Comparison of ENCODE assay signal across 21 cellular contexts in genomic region chr9:126829035-126829434, GRCh38. TPM values are rescaled to one million over a fixed set of nuclear protein-coding genes. Genes with fewer than 3 reads are reported as not detected.
DNase-seq lines count a peak whose midpoint lies in the region; ATAC-seq, FAIRE-seq and TF ChIP-seq lines count a peak whose summit lies in the region.
"Had no signal": no experiment of that assay in that cellular context is flagged by ENCODE, and none has a peak within 500 bp of the region (broad histone marks: within the 10 kb centered on the region; RNA-seq: fewer than 3 reads in every experiment).

No MANE protein-coding gene starts in this region.

- DNase-seq in HAP-1 (ENCODE audit: low spot score in 2 of 2) = peak; percentile 30 to 89
- DNase-seq in NCI-H526 (lab: John Stamatoyannopoulos, UW) = peak; percentile 10 to 31
- DNase-seq in fibroblast of gingiva (ENCODE audit: low read depth) = peak; percentile 8
- no peak for DNase-seq in natural killer cell
- DNase-seq in GM19239 (ENCODE audit: insufficient read length, low spot score) = no peak
- DNase-seq in midbrain (lab: John Stamatoyannopoulos, UW) = no peak
- DNase-seq: ACHN; BE2C; C1 segment of cervical spinal cord; CD4-positive, CD25-positive, alpha-beta regulatory T cell; CD8-positive, alpha-beta memory T cell; COR-L47; DMS153; DMS79; H7; KG1 had no signal

- no peak overlapping the region for H3K27ac Mint-ChIP-seq in natural killer cell
- H3K27ac Mint-ChIP-seq: CD8-positive, alpha-beta memory T cell; GM23338 had no signal

- in situ Hi-C loops in HAP-1 (cut with MboI; ENCODE audit: low sequenced_read_pairs) = no loop called here

- no peak overlapping the region for H3K4me3 ChIP-seq in HAP-1
- H3K4me3 ChIP-seq: GM23338 had no signal

- no peaks in the 10 kb centered on the region for H3K9me3 Mint-ChIP-seq in natural killer cell
- H3K9me3 Mint-ChIP-seq: CD8-positive, alpha-beta memory T cell; GM23338 had no signal

- TF ChIP-seq CTCF in natural killer cell (IDR thresholded peaks at IDR 0.05) = no peak

- H3K36me3 Mint-ChIP-seq in natural killer cell = peaks cover 17% of the 10 kb centered on the region

- no peak for ATAC-seq in natural killer cell
- ATAC-seq: GM23338, HepG2 had no signal

- H3K27me3 ChIP-seq in HAP-1 (ENCODE audit: low read depth) = no peaks in the 10 kb centered on the region
- H3K27me3 ChIP-seq: BE2C had no signal

- peaks cover 20% of the 10 kb centered on the region for H3K4me1 ChIP-seq in HAP-1
- H3K4me1 ChIP-seq: BE2C had no signal

- peaks cover 16% of the 10 kb centered on the region for H3K36me3 ChIP-seq in HAP-1 (replicated peaks)

- intact Hi-C loops in natural killer cell (cut with micrococcal nuclease) = no loop called here

- no peak for FAIRE-seq in GM19239 (lab: Jason Lieb, UNC)
- FAIRE-seq: A204.1, GM12892, GM18507, HepG2 had no signal

- H3K27me3 Mint-ChIP-seq in natural killer cell (ENCODE audit: low read depth in 2 of 2) = no peaks in the 10 kb centered on the region
- H3K27me3 Mint-ChIP-seq: CD4-positive, CD25-positive, alpha-beta regulatory T cell; CD8-positive, alpha-beta memory T cell had no signal

- H3K9me3 ChIP-seq in HAP-1 = no peaks in the 10 kb centered on the region
- H3K9me3 ChIP-seq: BE2C had no signal

- peaks cover 31 to 41% of the 10 kb centered on the region in 2 donors for H3K4me1 Mint-ChIP-seq in natural killer cell
- H3K4me1 Mint-ChIP-seq: GM23338 had no signal

- no peak overlapping the region for H3K4me3 Mint-ChIP-seq in natural killer cell
- H3K4me3 Mint-ChIP-seq: CD8-positive, alpha-beta memory T cell; GM23338 had no signal

RNA-seq across cellular contexts. Expression of gene ZBTB43, which starts 24.2 kb away (rescaled TPM):
- total RNA-seq in natural killer cell = 10 to 100 TPM; 42.1 to 61.0 (median 57.2) TPM

RNA-seq across cellular contexts. Expression of gene ZBTB34, which starts 31.4 kb away (rescaled TPM):
- total RNA-seq in natural killer cell = 10 to 100 TPM in 2 of 3 donors, 1 to 10 TPM in 1; 8.9 to 13.9 (median 12.0) TPM

Comparison
In these comparisons a context has a peak if more than half of its experiments do, and no peak if none do; other contexts are left out.
1. DNase-seq: peak in HAP-1 (2 of 2), NCI-H526 (2 of 2) and fibroblast of gingiva (single experiment); none in natural killer cell (single experiment), GM19239 (single experiment) and midbrain (single experiment).